In genomic region chr17:70373369-70373768, GRCh38 we compare ENCODE assay signal across 1 cellular context.
TF ChIP-seq lines count a peak whose summit lies in the region.

No MANE protein-coding gene starts in this region.

TF ChIP-seq in HEK293, 187 proteins besides CTCF, POLR2A, EP300 and RAD21 (continued from another document):
- no peak for TF ChIP-seq ZNF639 (tag by site-specific recombination; IDR thresholded peaks at IDR 0.05)
- peak; percentile 79 for TF ChIP-seq ZNF146 (tag by site-specific recombination; IDR thresholded peaks at IDR 0.05)
- TF ChIP-seq ZSCAN5A (tag by site-specific recombination; IDR thresholded peaks at IDR 0.05): no peak
- no peak for TF ChIP-seq GLIS2 (tag by site-specific recombination; IDR thresholded peaks at IDR 0.05)
- TF ChIP-seq ZNF580 (tag by site-specific recombination; IDR thresholded peaks at IDR 0.05): 0 out of 2 replicates have a peak, but pooled peaks have one; percentile 41
- no peak for TF ChIP-seq ZNF302 (tag by site-specific recombination; IDR thresholded peaks at IDR 0.05; ENCODE audit: low read depth)
- no peak for TF ChIP-seq ZNF26 (tag by site-specific recombination; IDR thresholded peaks at IDR 0.05)
- TF ChIP-seq ZNF837 (tag by site-specific recombination; IDR thresholded peaks at IDR 0.05): no peak
- TF ChIP-seq ZNF274 (IDR thresholded peaks at IDR 0.05; ENCODE audit: low read length): no peak
- TF ChIP-seq ZNF274 (tag by site-specific recombination; IDR thresholded peaks at IDR 0.05; ENCODE audit: borderline replicate concordance): no peak
- no peak for TF ChIP-seq KLF16 (tag by site-specific recombination; IDR thresholded peaks at IDR 0.05)
- TF ChIP-seq ZNF23 (tag by site-specific recombination; IDR thresholded peaks at IDR 0.05; ENCODE audit: borderline replicate concordance): no peak
- no peak for TF ChIP-seq GFI1B (tag by site-specific recombination; IDR thresholded peaks at IDR 0.05)
- TF ChIP-seq TCF7L2 (IDR thresholded peaks at IDR 0.05; ENCODE audit: borderline replicate concordance, low read depth, low read length): no peak
